ENCODE assay signal across 36 cellular contexts in the genomic region with DNA sequence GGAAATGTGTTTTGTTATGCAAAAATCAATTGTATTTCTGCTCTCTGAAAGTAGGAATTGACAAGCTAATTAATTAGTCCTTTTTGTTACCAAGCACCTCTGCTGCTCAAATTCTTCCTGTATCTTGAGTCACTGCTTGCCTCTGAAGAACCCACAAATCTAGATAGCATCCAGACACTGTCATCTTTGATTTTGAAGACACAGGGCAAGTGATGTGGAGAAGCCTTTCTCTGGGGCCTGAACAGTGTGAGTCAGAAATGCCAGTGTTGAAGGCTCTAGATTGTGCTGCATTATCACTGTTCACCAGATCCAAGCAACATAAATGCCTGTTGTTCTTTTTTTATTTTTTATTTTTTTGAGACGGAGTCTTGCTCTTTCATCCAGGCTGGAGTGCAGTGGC. TPM values are rescaled to one million over a fixed set of nuclear protein-coding genes. Genes with fewer than 3 reads are reported as not detected.
"Had no signal": no experiment of that assay in that cellular context is flagged by ENCODE, and none has a peak within 500 bp of the region (broad histone marks: within the 10 kb centered on the region; RNA-seq: fewer than 3 reads in every experiment).

No MANE protein-coding gene starts in this region.

- H2AFZ ChIP-seq: parathyroid adenoma had no signal

- H3K36me3 ChIP-seq: esophagus muscularis mucosa, heart left ventricle, right atrium auricular region, suprapubic skin, tibial artery, upper lobe of right lung had no signal

- H3K27ac ChIP-seq: esophagus muscularis mucosa, foreskin keratinocyte, heart left ventricle, parathyroid adenoma, psoas muscle, right atrium auricular region, suprapubic skin, tibial artery, upper lobe of right lung had no signal

- H3K27me3 ChIP-seq: esophagus muscularis mucosa, heart left ventricle, right atrium auricular region, suprapubic skin, upper lobe of right lung had no signal

- H3K4me1 Mint-ChIP-seq: stimulated activated memory B cell treated with anti-CD40 and anti-IgM and Interleukin-4, amounts not matched to agents 10 μg/mL and 1 μg/mL and 100 μg/mL, for 72 hours had no signal

- H3K4me1 ChIP-seq: foreskin keratinocyte, psoas muscle, tibial artery, upper lobe of right lung had no signal

- H3K36me3 Mint-ChIP-seq: activated naive CD4-positive, alpha-beta T cell treated with anti-CD3 and anti-CD28 coated beads, Interleukin-2, amount 50 U/mL, for 24 hours; stimulated activated memory B cell treated with anti-CD40 and anti-IgM and Interleukin-4, amounts not matched to agents 10 μg/mL and 1 μg/mL and 100 μg/mL, for 72 hours had no signal

- H3K9ac ChIP-seq: parathyroid adenoma had no signal

- H3K4me2 ChIP-seq: smooth muscle cell had no signal

- H3K79me2 ChIP-seq: parathyroid adenoma had no signal

- DNase-seq: activated CD4-positive, alpha-beta T cell treated with anti-CD3 and anti-CD28 coated beads for 48 hours; activated CD4-positive, alpha-beta T cell treated with anti-CD3 and anti-CD28 coated beads, Interleukin-2, amount 50 U/mL, for 48 hours; activated CD4-positive, CD25-positive, alpha-beta regulatory T cell; activated CD8-positive, alpha-beta memory T cell treated with anti-CD3 and anti-CD28 coated beads, Interleukin-2, amount 50 U/mL, for 48 hours; activated naive CD8-positive, alpha-beta T cell treated with anti-CD3 and anti-CD28 coated beads, Interleukin-2, amount 50 U/mL, for 24 hours; activated T-cell treated with anti-CD3 and anti-CD28 coated beads, Interleukin-2, amount 50 U/mL, for 4 hours; anterior cingulate cortex; endodermal cell; foreskin keratinocyte; heart left ventricle; hypothalamus; immature natural killer cell; midbrain; naive thymus-derived CD4-positive, alpha-beta T cell; nucleus accumbens; psoas muscle; stimulated activated CD4-positive, alpha-beta T cell treated with anti-CD3 and anti-CD28 coated beads, Interleukin-1b, Interleukin-23, amount 100 ng/mL, for 48 hours; stimulated activated CD4-positive, alpha-beta T cell treated with anti-CD3 and anti-CD28 coated beads, Interleukin-4, amount 100 ng/mL, for 4 hours; stimulated activated CD8-positive, alpha-beta memory T cell treated with anti-CD3 and anti-CD28 coated beads, Interleukin-4, amount 100 ng/mL, for 48 hours; T-helper 9 cell; tibial artery; upper lobe of right lung had no signal

- ATAC-seq: activated naive CD8-positive, alpha-beta T cell treated with anti-CD3 and anti-CD28 coated beads, Interleukin-2, amount 50 U/mL, for 24 hours; activated T-cell treated with anti-CD3 and anti-CD28 coated beads, Interleukin-2, amount 50 U/mL, for 4 hours; foreskin keratinocyte; heart left ventricle; naive thymus-derived CD4-positive, alpha-beta T cell; psoas muscle; stimulated activated memory B cell treated with anti-CD40 and anti-IgM and Interleukin-4, amounts not matched to agents 10 μg/mL and 1 μg/mL and 100 μg/mL, for 72 hours; upper lobe of right lung had no signal

- H3K4me3 ChIP-seq: esophagus muscularis mucosa, heart left ventricle, psoas muscle, right atrium auricular region, smooth muscle cell, suprapubic skin, tibial artery, upper lobe of right lung had no signal

- H3K9me3 Mint-ChIP-seq: activated naive CD4-positive, alpha-beta T cell treated with anti-CD3 and anti-CD28 coated beads, Interleukin-2, amount 50 U/mL, for 24 hours; activated naive CD8-positive, alpha-beta T cell treated with anti-CD3 and anti-CD28 coated beads, Interleukin-2, amount 50 U/mL, for 24 hours; activated T-cell treated with anti-CD3 and anti-CD28 coated beads, Interleukin-2, amount 50 U/mL, for 4 hours; central memory CD8-positive, alpha-beta T cell; dendritic cell treated with granulocyte-macrophage colony-stimulating factor and Interleukin-4, amounts not matched to agents 40 ng/mL and 50 ng/mL, for 4 days; naive thymus-derived CD4-positive, alpha-beta T cell; stimulated activated memory B cell treated with anti-CD40 and anti-IgM and Interleukin-4, amounts not matched to agents 10 μg/mL and 1 μg/mL and 100 μg/mL, for 72 hours; T-helper 1 cell treated with Interleukin-12 subunit alpha and Interleukin-12 subunit beta and Interleukin-4 antibody, amounts not matched to agents 30 μg/mL and 1 μg/mL, for 36 hours had no signal

- H3K4me3 Mint-ChIP-seq: activated naive CD4-positive, alpha-beta T cell treated with anti-CD3 and anti-CD28 coated beads, Interleukin-2, amount 50 U/mL, for 24 hours; activated naive CD8-positive, alpha-beta T cell treated with anti-CD3 and anti-CD28 coated beads, Interleukin-2, amount 50 U/mL, for 24 hours; activated T-cell treated with anti-CD3 and anti-CD28 coated beads, Interleukin-2, amount 50 U/mL, for 4 hours; central memory CD8-positive, alpha-beta T cell; dendritic cell treated with granulocyte-macrophage colony-stimulating factor and Interleukin-4, amounts not matched to agents 40 ng/mL and 50 ng/mL, for 4 days; endodermal cell; immature natural killer cell; naive thymus-derived CD4-positive, alpha-beta T cell; stimulated activated memory B cell treated with anti-CD40 and anti-IgM and Interleukin-4, amounts not matched to agents 10 μg/mL and 1 μg/mL and 100 μg/mL, for 72 hours; T-helper 1 cell treated with Interleukin-12 subunit alpha and Interleukin-12 subunit beta and Interleukin-4 antibody, amounts not matched to agents 30 μg/mL and 1 μg/mL, for 36 hours had no signal

- H3K27ac Mint-ChIP-seq: activated naive CD4-positive, alpha-beta T cell treated with anti-CD3 and anti-CD28 coated beads, Interleukin-2, amount 50 U/mL, for 24 hours; activated naive CD8-positive, alpha-beta T cell treated with anti-CD3 and anti-CD28 coated beads, Interleukin-2, amount 50 U/mL, for 24 hours; activated T-helper 2 cell treated with anti-CD3 and anti-CD28 coated beads, Interferon-gamma antibody, Interleukin-2, Interleukin-4, amounts not matched to agents 10 μg/mL and 5 μg/mL and 100 μg/mL, durations not matched to agents 14 hours and 24 hours and 36 hours; dendritic cell treated with granulocyte-macrophage colony-stimulating factor and Interleukin-4, amounts not matched to agents 40 ng/mL and 50 ng/mL, for 4 days; endodermal cell; immature natural killer cell; naive thymus-derived CD4-positive, alpha-beta T cell; stimulated activated memory B cell treated with anti-CD40 and anti-IgM and Interleukin-4, amounts not matched to agents 10 μg/mL and 1 μg/mL and 100 μg/mL, for 72 hours; T-helper 1 cell treated with Interleukin-12 subunit alpha and Interleukin-12 subunit beta and Interleukin-4 antibody, amounts not matched to agents 30 μg/mL and 1 μg/mL, for 36 hours had no signal

- H3K9me3 ChIP-seq: esophagus muscularis mucosa, psoas muscle, right atrium auricular region, suprapubic skin, tibial artery, upper lobe of right lung had no signal

- H3K27me3 Mint-ChIP-seq: activated naive CD4-positive, alpha-beta T cell treated with anti-CD3 and anti-CD28 coated beads, Interleukin-2, amount 50 U/mL, for 24 hours; activated naive CD8-positive, alpha-beta T cell treated with anti-CD3 and anti-CD28 coated beads, Interleukin-2, amount 50 U/mL, for 24 hours had no signal

- FAIRE-seq: bronchial epithelial cell had no signal

RNA-seq across cellular contexts. Expression of a gene that starts 10.9 kb away (rescaled TPM):
- total RNA-seq: endodermal cell, kidney epithelial cell, smooth muscle cell had no signal
- polyA plus RNA-seq: immature natural killer cell, neural cell, smooth muscle cell had no signal
